In genomic region chr1:31955917-31956736, GRCh38 we compare ENCODE assay signal across 1 cellular context.
TF ChIP-seq lines count a peak whose summit lies in the region.

No MANE protein-coding gene starts in this region.

TF ChIP-seq in A549, 52 proteins besides CTCF, POLR2A, EP300 and RAD21 (continued from another document):
- TF ChIP-seq ZC3H11A (IDR thresholded peaks at IDR 0.05), result peak; percentile 25; the same call in 1 of the 2 replicates
- TF ChIP-seq ATOH8 (CRISPR knock-in tag; IDR thresholded peaks at IDR 0.05; ENCODE audit: low read depth), result 0 out of 2 replicates have a peak, but pooled peaks have one; percentile 13
- TF ChIP-seq FOSB (CRISPR knock-in tag; IDR thresholded peaks at IDR 0.05), result no peak
- no peak for TF ChIP-seq JUNB (IDR thresholded peaks at IDR 0.05)
- TF ChIP-seq HOXB5 (CRISPR knock-in tag; IDR thresholded peaks at IDR 0.05), result 0 out of 2 replicates have a peak, but pooled peaks have one; percentile 6
- TF ChIP-seq REST (IDR thresholded peaks at IDR 0.05), result no peak
- TF ChIP-seq CBX2 (IDR thresholded peaks at IDR 0.05; ENCODE audit: borderline replicate concordance, low read depth), result no peak
- no peak for TF ChIP-seq CHD2 (IDR thresholded peaks at IDR 0.05; ENCODE audit: low read length, partially characterized antibody)
- peak; percentile 46 for TF ChIP-seq MAFK (IDR thresholded peaks at IDR 0.05; ENCODE audit: partially characterized antibody)
- TF ChIP-seq ZFP36 (IDR thresholded peaks at IDR 0.05; ENCODE audit: borderline replicate concordance, partially characterized antibody), result no peak
- no peak for TF ChIP-seq RARB (CRISPR knock-in tag; IDR thresholded peaks at IDR 0.05)
- TF ChIP-seq RCOR1 (IDR thresholded peaks at IDR 0.05; ENCODE audit: low read depth, low read length), result no peak
- TF ChIP-seq HES2 (IDR thresholded peaks at IDR 0.05), result no peak
- no peak for TF ChIP-seq BHLHE40 (IDR thresholded peaks at IDR 0.05; ENCODE audit: low read depth, low read length)
- TF ChIP-seq CBX8 (IDR thresholded peaks at IDR 0.05), result no peak
- no peak for TF ChIP-seq NPAS2 (CRISPR knock-in tag; IDR thresholded peaks at IDR 0.05; ENCODE audit: borderline replicate concordance)
- peak; percentile 48 to 59; a peak in 2 of 5 replicates for TF ChIP-seq JUN (IDR thresholded peaks at IDR 0.05)
- no peak for TF ChIP-seq MYC (IDR thresholded peaks at IDR 0.05; ENCODE audit: borderline replicate concordance, low read length)
- TF ChIP-seq USF2 (IDR thresholded peaks at IDR 0.05), result no peak
- peak; percentile 51 to 87; a peak in 3 of 4 replicates for TF ChIP-seq CEBPB (IDR thresholded peaks at IDR 0.05)
TF ChIP-seq in A549: peak in this region for 11.
